10 cellular contexts compared by ENCODE assay signal in genomic region chr13:21076265-21076653, GRCh38. TPM values are rescaled to one million over a fixed set of nuclear protein-coding genes. Genes with fewer than 3 reads are reported as not detected.
DNase-seq lines count a peak whose midpoint lies in the region; ATAC-seq and TF ChIP-seq lines count a peak whose summit lies in the region.
"Had no signal": no experiment of that assay in that cellular context is flagged by ENCODE, and none has a peak within 500 bp of the region (broad histone marks: within the 10 kb centered on the region; RNA-seq: fewer than 3 reads in every experiment).

No MANE protein-coding gene starts in this region.

- H3K4me3 Mint-ChIP-seq in MCF 10A (ENCODE audit: unreplicated experiment): no peak overlapping the region
- H3K4me3 Mint-ChIP-seq in naive thymus-derived CD4-positive, alpha-beta T cell: peak overlapping the region in 7 of 10 donors; percentile 19 to 85 (median 47)

- no peak overlapping the region for H3K27ac Mint-ChIP-seq in MCF 10A (ENCODE audit: low read depth, unreplicated experiment)
- no peak overlapping the region for H3K27ac Mint-ChIP-seq in naive thymus-derived CD4-positive, alpha-beta T cell

- H3K4me1 Mint-ChIP-seq in MCF 10A (ENCODE audit: insufficient read depth, unreplicated experiment): peaks cover 14% of the 10 kb centered on the region
- peaks cover 13 to 21% (median 16%) of the 10 kb centered on the region in 7 donors for H3K4me1 Mint-ChIP-seq in naive thymus-derived CD4-positive, alpha-beta T cell

- no peak for TF ChIP-seq POLR2A in breast epithelium (IDR thresholded peaks at IDR 0.05)

- no peak for ATAC-seq in naive thymus-derived CD4-positive, alpha-beta T cell
- ATAC-seq in mucosa of descending colon: no peak
- no peak for ATAC-seq in GM18502 (IDR thresholded peaks at IDR 0.05; ENCODE audit: poor library complexity, unreplicated experiment)
- ATAC-seq: K562 had no signal

- H2AFZ ChIP-seq in mammary epithelial cell (ENCODE audit: low read depth, low read length): peak overlapping the region; percentile 24

- no peak overlapping the region for H3K9ac ChIP-seq in mammary epithelial cell (ENCODE audit: insufficient read depth, low read length)

- H3K9me3 Mint-ChIP-seq in MCF 10A (ENCODE audit: unreplicated experiment): no peaks in the 10 kb centered on the region
- H3K9me3 Mint-ChIP-seq in naive thymus-derived CD4-positive, alpha-beta T cell: peaks cover 0 to 2% (median 0%) of the 10 kb centered on the region in 11 donors

- POLR2A ChIA-PET in MCF 10A (lab: Yijun Ruan, JAX): interaction anchor here (0.6 kb wide), 1 partner anchor 115 kb away, joined by 3 read pairs; no protein-coding TSS in a partner anchor
- POLR2A ChIA-PET in naive thymus-derived CD4-positive, alpha-beta T cell (lab: Charles Lee): interaction anchor here (1.1 kb wide), 1 partner anchor 8 kb away, joined by 4 read pairs; no protein-coding TSS in a partner anchor

- WGBS in mammary epithelial cell (ENCODE audit: low coverage, missing lambda C conversion rate): 34% methylated on average over 3 of the region's 17 CpGs
- WGBS in urinary bladder: 77% methylated on average over 17 of the region's 17 CpGs

- H3K9me3 ChIP-seq in breast epithelium (no peaks in the 10 kb centered on the region), mammary epithelial cell (replicated peaks; ENCODE audit: insufficient read depth, low read length) (no peaks in the 10 kb centered on the region), mucosa of descending colon (no peaks in the 10 kb centered on the region)
- no peaks in the 10 kb centered on the region for H3K9me3 ChIP-seq in naive thymus-derived CD4-positive, alpha-beta T cell (ENCODE audit: control insufficient read depth in 2 of 3, low read length in 3 of 3)

- H3K27me3 ChIP-seq in breast epithelium (no peaks in the 10 kb centered on the region), mammary epithelial cell (ENCODE audit: insufficient read depth, low read length) (no peaks in the 10 kb centered on the region)
- peaks cover 0 to 2% of the 10 kb centered on the region in 2 donors for H3K27me3 ChIP-seq in naive thymus-derived CD4-positive, alpha-beta T cell (ENCODE audit: control insufficient read depth in 2 of 2, insufficient read depth in 2 of 2, low read length in 2 of 2)

- TF ChIP-seq CTCF in breast epithelium (IDR thresholded peaks at IDR 0.05) (no peak), MCF 10A (IDR thresholded peaks at IDR 0.05; ENCODE audit: unreplicated experiment) (no peak), mammary epithelial cell (conservative IDR thresholded peaks at IDR 0.05 in 1 of 2, IDR thresholded peaks at IDR 0.05 in 1 of 2; ENCODE audit: extremely low read depth in 1 of 2, insufficient read depth in 1 of 2, low read depth in 1 of 2, low read length in 2 of 2) (no peak), mucosa of descending colon (IDR thresholded peaks at IDR 0.05) (no peak)

- in situ Hi-C loops in mammary epithelial cell (cut with MboI; ENCODE audit: low sequenced_read_pairs in 2 of 2): no loop called here

- no peak overlapping the region for H3K4me2 ChIP-seq in mammary epithelial cell (ENCODE audit: insufficient read depth, low read depth, low read length)

- no peak overlapping the region for H3K27ac ChIP-seq in breast epithelium
- no peak overlapping the region for H3K27ac ChIP-seq in mammary epithelial cell (ENCODE audit: insufficient read depth, low read depth, low read length)
- no peak overlapping the region for H3K27ac ChIP-seq in naive thymus-derived CD4-positive, alpha-beta T cell (ENCODE audit: low read depth, low read length)
- no peak overlapping the region for H3K27ac ChIP-seq in urinary bladder (ENCODE audit: low read depth)

- DNase-seq in breast epithelium (ENCODE audit: low spot score in 2 of 2): no peak
- DNase-seq in MCF 10A (ENCODE audit: unreplicated experiment): no peak
- no peak for DNase-seq in mammary epithelial cell
- no peak for DNase-seq in naive thymus-derived CD4-positive, alpha-beta T cell
- no peak for DNase-seq in NCI-H345 treated with DMSO at 0.1 percent for 48 hours (lab: John Stamatoyannopoulos, UW; ENCODE audit: unreplicated experiment)
- DNase-seq in mucosa of descending colon: no peak
- DNase-seq: effector CD4-positive, alpha-beta T cell had no signal

- H3K4me3 ChIP-seq in breast epithelium: peak overlapping the region; percentile 48 to 65 (median 52)
- no peak overlapping the region for H3K4me3 ChIP-seq in mammary epithelial cell (replicated peaks in 1 of 3; ENCODE audit: insufficient read depth in 1 of 3, low read depth in 2 of 3, low read length in 3 of 3)
- no peak overlapping the region for H3K4me3 ChIP-seq in naive thymus-derived CD4-positive, alpha-beta T cell (ENCODE audit: low read length)
- peak overlapping the region; percentile 49 for H3K4me3 ChIP-seq in urinary bladder (ENCODE audit: low read depth, low read length)
- no peak overlapping the region for H3K4me3 ChIP-seq in mucosa of descending colon
- H3K4me3 ChIP-seq: K562 had no signal

- BruUV-seq in MCF 10A (replicated peaks; lab: Mats Ljungman, UMichigan) (no TSS peak), mammary epithelial cell (replicated peaks; lab: Mats Ljungman, UMichigan) (no TSS peak)

- H3K36me3 ChIP-seq in breast epithelium (no peaks in the 10 kb centered on the region), mammary epithelial cell (ENCODE audit: insufficient read depth, low read length) (no peaks in the 10 kb centered on the region), urinary bladder (ENCODE audit: insufficient read depth) (no peaks in the 10 kb centered on the region), mucosa of descending colon (ENCODE audit: low read depth) (no peaks in the 10 kb centered on the region)
- no peaks in the 10 kb centered on the region for H3K36me3 ChIP-seq in naive thymus-derived CD4-positive, alpha-beta T cell (ENCODE audit: control insufficient read depth in 2 of 3, insufficient read depth in 3 of 3, low read length in 3 of 3)

- H3K27me3 Mint-ChIP-seq in MCF 10A (ENCODE audit: insufficient read depth, unreplicated experiment): no peaks in the 10 kb centered on the region
- H3K27me3 Mint-ChIP-seq in naive thymus-derived CD4-positive, alpha-beta T cell: peaks cover 5 to 21% (median 11%) of the 10 kb centered on the region in 5 donors

- dilution Hi-C loops in mammary epithelial cell (cut with HindIII; ENCODE audit: low sequenced_read_pairs): no loop called here

- no peaks in the 10 kb centered on the region for H3K36me3 Mint-ChIP-seq in MCF 10A (ENCODE audit: insufficient read depth, unreplicated experiment)
- H3K36me3 Mint-ChIP-seq in naive thymus-derived CD4-positive, alpha-beta T cell: no peaks in the 10 kb centered on the region

- H4K20me1 ChIP-seq in mammary epithelial cell (ENCODE audit: insufficient read depth, low read length): no peaks in the 10 kb centered on the region

- H3K79me2 ChIP-seq in mammary epithelial cell (ENCODE audit: insufficient read depth, low read length): no peaks in the 10 kb centered on the region

- intact Hi-C loops in breast epithelium (cut with DNase I; ENCODE audit: low total_unique reads) (no loop called here), MCF 10A (cut with micrococcal nuclease) (no loop called here), mammary epithelial cell (cut with micrococcal nuclease) (no loop called here), mucosa of descending colon (cut with DNase I, micrococcal nuclease) (no loop called here)
- intact Hi-C loops in naive thymus-derived CD4-positive, alpha-beta T cell (cut with micrococcal nuclease): loop anchor here in 1 of 2 donors (5.0 kb wide), 1 partner anchor 59 kb away; no protein-coding TSS in a partner anchor

- H3K4me1 ChIP-seq in breast epithelium (no peaks in the 10 kb centered on the region), mammary epithelial cell (ENCODE audit: insufficient read depth, low read length) (peaks cover 4% of the 10 kb centered on the region), urinary bladder (ENCODE audit: insufficient read depth) (peaks cover 1% of the 10 kb centered on the region), mucosa of descending colon (ENCODE audit: low read depth) (no peaks in the 10 kb centered on the region)
- H3K4me1 ChIP-seq in naive thymus-derived CD4-positive, alpha-beta T cell (ENCODE audit: control insufficient read depth in 2 of 2, insufficient read depth in 2 of 2, low read length in 2 of 2): peaks cover 6 to 12% of the 10 kb centered on the region in 2 donors

- CTCF ChIA-PET in MCF 10A (lab: Yijun Ruan, JAX) (interaction anchor here (0.6 kb wide), 1 partner anchor 39 kb away, joined by 4 read pairs; no protein-coding TSS in a partner anchor), mammary epithelial cell (lab: Charles Lee; ENCODE audit: low non-redundant PET) (no interaction called here)
- CTCF ChIA-PET in naive thymus-derived CD4-positive, alpha-beta T cell (lab: Charles Lee): no interaction called here

RNA-seq across cellular contexts. Expression of gene LATS2, which starts 14.9 kb away (rescaled TPM):
- total RNA-seq in breast epithelium (10 to 100 TPM; 15.1 to 35.2 (median 21.6) TPM), MCF 10A (2022) (28.7 and 32.3 TPM in 2 replicates), mammary epithelial cell (10 to 100 TPM; 18.0 to 19.8 TPM), urinary bladder (17.2 TPM), mucosa of descending colon (10 to 100 TPM in 2 of 3 donors, 1 to 10 TPM in 1; 9.1 to 25.9 (median 10.3) TPM)
- polyA plus RNA-seq in mammary epithelial cell (8.8 TPM), urinary bladder (21.5 TPM)
- polyA minus RNA-seq in mammary epithelial cell: 10.9 TPM
- total RNA-seq in naive thymus-derived CD4-positive, alpha-beta T cell: 10 to 100 TPM in 1 of 5 experiments, 1 to 10 TPM in 4; 1.3 to 11.9 (median 2.3) TPM
- polyA plus RNA-seq in naive thymus-derived CD4-positive, alpha-beta T cell: not detected

Comparison
In these comparisons a context has a peak if more than half of its experiments do, and no peak if none do; other contexts are left out.
1. H3K4me3 ChIP-seq: peak in breast epithelium (3 of 3) and urinary bladder (single experiment); none in mammary epithelial cell (0 of 3), naive thymus-derived CD4-positive, alpha-beta T cell (single experiment) and mucosa of descending colon (single experiment).